ENCODE assay signal across 32 cellular contexts in the genomic region with DNA sequence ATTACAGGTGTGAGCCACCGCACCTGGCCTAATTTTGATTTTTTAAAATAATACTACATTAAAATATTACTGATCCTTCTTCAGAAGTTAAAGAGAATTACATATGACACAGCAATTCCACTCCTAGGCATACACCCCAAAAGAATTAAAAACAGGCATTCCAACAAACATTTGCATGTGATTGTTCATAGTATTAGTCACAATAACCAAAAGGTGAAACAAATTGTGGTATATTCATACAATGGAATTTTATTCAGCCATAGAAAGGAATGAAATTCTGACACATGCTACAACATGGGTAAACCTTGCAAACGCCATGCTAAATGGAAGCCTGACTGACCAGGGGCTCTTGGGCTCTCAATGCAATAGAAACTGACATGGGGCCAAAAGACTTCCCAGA.
"Had no signal": no experiment of that assay in that cellular context is flagged by ENCODE, and none has a peak within 500 bp of the region (broad histone marks: within the 10 kb centered on the region; RNA-seq: fewer than 3 reads in every experiment).

No MANE protein-coding gene starts in this region.

- H3K36me3 ChIP-seq: Peyer's patch, SJCRH30 had no signal

- H3K9me3 ChIP-seq: Peyer's patch, SJCRH30 had no signal

- H3K27me3 ChIP-seq: Peyer's patch, SJCRH30 had no signal

- H3K4me1 Mint-ChIP-seq: activated B cell treated with CpG ODN at 0.5 μM for 24 hours; activated T-helper 17 cell treated with anti-CD3 and anti-CD28 coated beads, Interleukin-2, amount 50 U/mL, for 72 hours had no signal

- H3K4me1 ChIP-seq: Peyer's patch, SJCRH30 had no signal

- H3K27ac Mint-ChIP-seq: activated B cell treated with CpG ODN at 0.5 μM for 24 hours; activated CD4-positive, alpha-beta memory T cell treated with anti-CD3 and anti-CD28 coated beads, Interleukin-2, amount 10 ng/mL, durations not matched to agents 7 days and 5 days; activated CD4-positive, alpha-beta T cell treated with anti-CD3 and anti-CD28 coated beads, Interleukin-2, amount 10 ng/mL, durations not matched to agents 24 days and 14 days; activated naive CD4-positive, alpha-beta T cell treated with anti-CD3 and anti-CD28 coated beads for 36 hours; activated naive CD8-positive, alpha-beta T cell; activated T-helper 17 cell treated with anti-CD3 and anti-CD28 coated beads, Interleukin-2, amount 50 U/mL, for 72 hours; brain; T-helper 1 cell treated with Interleukin-12 subunit alpha and Interleukin-12 subunit beta and Interleukin-4 antibody, amounts not matched to agents 30 μg/mL and 1 μg/mL, for 36 hours had no signal

- H3K9me3 Mint-ChIP-seq: activated B cell treated with CpG ODN at 0.5 μM for 24 hours; activated naive CD4-positive, alpha-beta T cell treated with anti-CD3 and anti-CD28 coated beads for 36 hours; activated T-helper 17 cell treated with anti-CD3 and anti-CD28 coated beads, Interleukin-2, amount 50 U/mL, for 72 hours had no signal

- H3K27me3 Mint-ChIP-seq: activated B cell treated with CpG ODN at 0.5 μM for 24 hours; activated CD4-positive, alpha-beta memory T cell treated with anti-CD3 and anti-CD28 coated beads, Interleukin-2, amount 10 ng/mL, durations not matched to agents 7 days and 5 days; activated CD4-positive, alpha-beta T cell treated with anti-CD3 and anti-CD28 coated beads, Interleukin-2, amount 10 ng/mL, durations not matched to agents 24 days and 14 days; activated naive CD8-positive, alpha-beta T cell; activated T-helper 17 cell treated with anti-CD3 and anti-CD28 coated beads, Interleukin-2, amount 50 U/mL, for 72 hours; brain had no signal

- H3K36me3 Mint-ChIP-seq: activated naive CD8-positive, alpha-beta T cell had no signal

- H3K4me3 ChIP-seq: Peyer's patch, SJCRH30 had no signal

- DNase-seq: activated B cell treated with CpG ODN at 0.5 μM for 24 hours; activated CD4-positive, alpha-beta memory T cell treated with anti-CD3 and anti-CD28 coated beads, Interleukin-2, amount 10 ng/mL, durations not matched to agents 7 days and 5 days; activated CD4-positive, alpha-beta T cell treated with anti-CD3 and anti-CD28 coated beads for 1 hour; activated CD4-positive, alpha-beta T cell treated with anti-CD3 and anti-CD28 coated beads, Interleukin-2, amount 10 ng/mL, durations not matched to agents 24 days and 14 days; activated gamma-delta T cell; activated naive CD4-positive, alpha-beta T cell treated with anti-CD3 and anti-CD28 coated beads for 36 hours; activated T-cell treated with anti-CD3 and anti-CD28 coated beads for 4 hours; activated T-cell treated with anti-CD3 and anti-CD28 coated beads, Interleukin-2, amount 50 U/mL, for 48 hours; amygdala; cerebellar nuclear complex; Karpas-422; MM.1S; NCI-H1105 treated with DMSO at 0.1 percent for 48 hours; NCI-H146; NCI-H2029; NCI-H2107; NCI-H2171 treated with DMSO at 0.1 percent for 48 hours; NCI-H345; NCI-H510A treated with DMSO at 0.1 percent for 48 hours; NCI-H69; NK-92 treated with Interleukin-12 subunit alpha and Interleukin-12 subunit beta, amount 100 ng/mL, for 24 hours; OCI-M1; Peyer's patch; Right ventricle myocardium superior; SJCRH30; SW 1271 had no signal

- FAIRE-seq: astrocyte had no signal

- H3K27ac ChIP-seq: Peyer's patch, RWPE1, SJCRH30 had no signal

- H3K4me3 Mint-ChIP-seq: activated B cell treated with CpG ODN at 0.5 μM for 24 hours; activated CD4-positive, alpha-beta memory T cell treated with anti-CD3 and anti-CD28 coated beads, Interleukin-2, amount 10 ng/mL, durations not matched to agents 7 days and 5 days; activated CD4-positive, alpha-beta T cell treated with anti-CD3 and anti-CD28 coated beads, Interleukin-2, amount 10 ng/mL, durations not matched to agents 24 days and 14 days; activated naive CD4-positive, alpha-beta T cell treated with anti-CD3 and anti-CD28 coated beads for 36 hours; activated naive CD8-positive, alpha-beta T cell; activated T-helper 17 cell treated with anti-CD3 and anti-CD28 coated beads, Interleukin-2, amount 50 U/mL, for 72 hours; brain; T-helper 1 cell treated with Interleukin-12 subunit alpha and Interleukin-12 subunit beta and Interleukin-4 antibody, amounts not matched to agents 30 μg/mL and 1 μg/mL, for 36 hours had no signal
